ENCODE assay signal across 19 cellular contexts in genomic region chr2:10086950-10087349, GRCh38. TPM values are rescaled to one million over a fixed set of nuclear protein-coding genes. Genes with fewer than 3 reads are reported as not detected.
"Had no signal": no experiment of that assay in that cellular context is flagged by ENCODE, and none has a peak within 500 bp of the region (broad histone marks: within the 10 kb centered on the region; RNA-seq: fewer than 3 reads in every experiment).

No MANE protein-coding gene starts in this region.

- H3K9me3 ChIP-seq: ascending aorta, breast epithelium, esophagus muscularis mucosa, gastroesophageal sphincter, heart left ventricle, sigmoid colon had no signal

- H3K27me3 ChIP-seq: ascending aorta had no signal

- H3K4me1 ChIP-seq: breast epithelium had no signal

- H3K4me3 Mint-ChIP-seq: activated naive CD4-positive, alpha-beta T cell treated with anti-CD3 and anti-CD28 coated beads, Interleukin-2, amount 50 U/mL, for 24 hours; naive thymus-derived CD8-positive, alpha-beta T cell; stimulated activated naive B cell treated with anti-CD40 and anti-IgM and Interleukin-4, amounts not matched to agents 10 μg/mL and 1 μg/mL and 100 μg/mL, for 72 hours had no signal

- H3K9me3 Mint-ChIP-seq: activated naive CD4-positive, alpha-beta T cell treated with anti-CD3 and anti-CD28 coated beads, Interleukin-2, amount 50 U/mL, for 24 hours had no signal

- ATAC-seq: gastroesophageal sphincter; heart left ventricle; left ventricle myocardium superior; naive thymus-derived CD8-positive, alpha-beta T cell; stimulated activated naive B cell treated with anti-CD40 and anti-IgM and Interleukin-4, amounts not matched to agents 10 μg/mL and 1 μg/mL and 100 μg/mL, for 72 hours had no signal

- H3K36me3 ChIP-seq: ascending aorta, breast epithelium, esophagus muscularis mucosa, gastroesophageal sphincter, heart left ventricle, sigmoid colon, spleen had no signal

- H3K36me3 Mint-ChIP-seq: activated naive CD4-positive, alpha-beta T cell treated with anti-CD3 and anti-CD28 coated beads, Interleukin-2, amount 50 U/mL, for 24 hours had no signal

- DNase-seq: activated CD8-positive, alpha-beta memory T cell treated with anti-CD3 and anti-CD28 coated beads for 24 hours; activated CD8-positive, alpha-beta memory T cell treated with anti-CD3 and anti-CD28 coated beads, Interleukin-2, amount 50 U/mL, for 48 hours; activated effector memory CD4-positive, alpha-beta T cell treated with anti-CD3 and anti-CD28 coated beads, Interleukin-2, amount 50 U/mL, for 16 hours; activated T-cell treated with anti-CD3 and anti-CD28 coated beads, Interleukin-2, amount 50 U/mL, for 48 hours; cerebellar nuclear complex; cortex of kidney; heart left ventricle; left ventricle myocardium superior; mesendoderm; naive thymus-derived CD8-positive, alpha-beta T cell; sigmoid colon; spleen; stimulated activated naive B cell treated with anti-CD40 and anti-IgM and Interleukin-4, amounts not matched to agents 10 μg/mL and 1 μg/mL and 100 μg/mL, for 72 hours; T1000 had no signal

- H3K27ac Mint-ChIP-seq: activated naive CD4-positive, alpha-beta T cell treated with anti-CD3 and anti-CD28 coated beads, Interleukin-2, amount 50 U/mL, for 24 hours; naive thymus-derived CD8-positive, alpha-beta T cell; stimulated activated naive B cell treated with anti-CD40 and anti-IgM and Interleukin-4, amounts not matched to agents 10 μg/mL and 1 μg/mL and 100 μg/mL, for 72 hours had no signal

- H3K4me3 ChIP-seq: ascending aorta, breast epithelium, esophagus muscularis mucosa, gastroesophageal sphincter, heart left ventricle, sigmoid colon, spleen had no signal

- H3K27ac ChIP-seq: ascending aorta, breast epithelium, esophagus muscularis mucosa, gastroesophageal sphincter, heart left ventricle, sigmoid colon, spleen had no signal

RNA-seq across cellular contexts. Expression of gene CYS1, which starts 6.7 kb away (rescaled TPM):
- total RNA-seq: naive thymus-derived CD8-positive, alpha-beta T cell had no signal
- polyA plus RNA-seq: naive thymus-derived CD8-positive, alpha-beta T cell had no signal

RNA-seq across cellular contexts. Expression of gene RRM2, which starts 35.6 kb away (rescaled TPM):
- total RNA-seq: ascending aorta had no signal
